17 cellular contexts compared by ENCODE assay signal in genomic region chr20:38198238-38198861, GRCh38. TPM values are rescaled to one million over a fixed set of nuclear protein-coding genes. Genes with fewer than 3 reads are reported as not detected.
DNase-seq lines count a peak whose midpoint lies in the region; FAIRE-seq and TF ChIP-seq lines count a peak whose summit lies in the region.
"Had no signal": no experiment of that assay in that cellular context is flagged by ENCODE, and none has a peak within 500 bp of the region (broad histone marks: within the 10 kb centered on the region; RNA-seq: fewer than 3 reads in every experiment).

No MANE protein-coding gene starts in this region.

- POLR2A ChIA-PET in PC-9 (lab: Charles Lee; ENCODE audit: unreplicated experiment) = interaction anchor here (1.2 kb wide), 1 partner anchor 25 kb away, joined by 3 read pairs; no protein-coding TSS in a partner anchor
- POLR2A ChIA-PET in OCI-LY7 (lab: Charles Lee) = no interaction called here

- CTCF ChIA-PET in PC-9 (lab: Charles Lee) = interaction anchor here (1.2 kb wide), 1 partner anchor 125 kb away, joined by 3 read pairs; no protein-coding TSS in a partner anchor
- CTCF ChIA-PET in OCI-LY7 (lab: Charles Lee; ENCODE audit: unreplicated experiment) = no interaction called here

- FAIRE-seq in small intestine (lab: Jason Lieb, UNC) = no peak
- FAIRE-seq: H54 had no signal

- H3K36me3 ChIP-seq in PC-9 (ENCODE audit: low read depth) = no peaks in the 10 kb centered on the region
- H3K36me3 ChIP-seq in OCI-LY7 (ENCODE audit: insufficient read depth, low read length) = no peaks in the 10 kb centered on the region
- H3K36me3 ChIP-seq in small intestine (ENCODE audit: control insufficient read depth in 2 of 2, insufficient read depth in 2 of 2, low read length in 2 of 2) = no peaks in the 10 kb centered on the region

- H3K4me2 ChIP-seq in PC-9 (peak overlapping the region; percentile 25; the same call in 1 of the 2 replicates), OCI-LY7 (ENCODE audit: low read length) (no peak overlapping the region)

- no peaks in the 10 kb centered on the region for H3K27me3 ChIP-seq in PC-9 (ENCODE audit: insufficient read depth, low read depth)
- H3K27me3 ChIP-seq in small intestine (ENCODE audit: control insufficient read depth in 2 of 2, insufficient read depth in 2 of 2, low read length in 2 of 2) = no peaks in the 10 kb centered on the region
- H3K27me3 ChIP-seq: dorsolateral prefrontal cortex had no signal

- H2AFZ ChIP-seq in PC-9 (no peak overlapping the region), OCI-LY7 (ENCODE audit: low read length) (no peak overlapping the region)

- no peaks in the 10 kb centered on the region for H3K9me3 ChIP-seq in PC-9 (ENCODE audit: insufficient read depth, low read depth)
- no peaks in the 10 kb centered on the region for H3K9me3 ChIP-seq in OCI-LY7 (ENCODE audit: low read length)
- H3K9me3 ChIP-seq in small intestine (ENCODE audit: control insufficient read depth, low read depth) = no peaks in the 10 kb centered on the region

- no peaks in the 10 kb centered on the region for H3K79me2 ChIP-seq in PC-9 (ENCODE audit: low read depth)
- no peaks in the 10 kb centered on the region for H3K79me2 ChIP-seq in OCI-LY7 (ENCODE audit: insufficient read depth, low read depth, low read length)

- H3K4me1 ChIP-seq in PC-9 (replicated peaks; ENCODE audit: insufficient read depth) (peaks cover 59% of the 10 kb centered on the region), OCI-LY7 (ENCODE audit: insufficient read depth, low read length, poor library complexity, severe bottlenecking) (no peaks in the 10 kb centered on the region), small intestine (ENCODE audit: control insufficient read depth in 2 of 2, insufficient read depth in 1 of 2, low read depth in 1 of 2, low read length in 1 of 2) (no peaks in the 10 kb centered on the region)

- DNase-seq in ELR (ENCODE audit: low read depth) = peak; percentile 67
- DNase-seq in PC-9 = no peak
- DNase-seq in fibroblast of mammary gland (ENCODE audit: low read depth) = peak; percentile 59
- peak; percentile 61 for DNase-seq in posterior vena cava (ENCODE audit: low spot score)
- no peak for DNase-seq in OCI-LY7 (ENCODE audit: low spot score)
- DNase-seq in small intestine = no peak
- no peak for DNase-seq in cerebellar nuclear complex (lab: John Stamatoyannopoulos, UW)
- DNase-seq: activated gamma-delta T cell treated with Interleukin-2 at 50 U/mL for 16 hours; CD4-positive, CD25-positive, alpha-beta regulatory T cell; dorsolateral prefrontal cortex; naive B cell; NCI-H1092; NCI-H2171; RPMI8226; T-helper 1 cell had no signal

- WGBS in small intestine, 3 donors = 60 to 73% (median 71%) methylated on average over 8 of the region's 8 CpGs

- H3K27ac ChIP-seq in PC-9 (no peak overlapping the region), OCI-LY7 (ENCODE audit: low read depth, low read length, poor library complexity, severe bottlenecking) (no peak overlapping the region), small intestine (ENCODE audit: low read depth in 1 of 2, low read length in 1 of 2) (no peak overlapping the region)
- H3K27ac ChIP-seq: dorsolateral prefrontal cortex had no signal

- no peak overlapping the region for H3K4me3 ChIP-seq in PC-9
- H3K4me3 ChIP-seq in fibroblast of mammary gland (ENCODE audit: control insufficient read depth, low read depth, low read length) = no peak overlapping the region
- H3K4me3 ChIP-seq in OCI-LY7 (ENCODE audit: low read depth, low read length, poor library complexity, severe bottlenecking) = no peak overlapping the region
- no peak overlapping the region for H3K4me3 ChIP-seq in small intestine (ENCODE audit: low read depth in 1 of 2, low read length in 2 of 2)
- H3K4me3 ChIP-seq: dorsolateral prefrontal cortex had no signal

- TF ChIP-seq CTCF in PC-9 (conservative IDR thresholded peaks at IDR 0.05) = no peak
- TF ChIP-seq CTCF in fibroblast of mammary gland (conservative IDR thresholded peaks at IDR 0.05; ENCODE audit: control insufficient read depth, insufficient read depth, low read depth, low read length) = no peak
- TF ChIP-seq CTCF in OCI-LY7 (conservative IDR thresholded peaks at IDR 0.05; ENCODE audit: low read length) = no peak

- intact Hi-C loops in PC-9 (cut with micrococcal nuclease; ENCODE audit: unreplicated experiment) = no loop called here
- intact Hi-C loops in posterior vena cava (cut with DNase I) = no loop called here
- intact Hi-C loops in OCI-LY7 (cut with micrococcal nuclease; ENCODE audit: unreplicated experiment) = no loop called here

- no TSS peak for BruUV-seq in PC-9 (replicated peaks; lab: Mats Ljungman, UMichigan)
- no TSS peak for BruUV-seq in OCI-LY7 (replicated peaks; lab: Mats Ljungman, UMichigan)

- no peaks in the 10 kb centered on the region for H4K20me1 ChIP-seq in PC-9 (ENCODE audit: insufficient read depth)
- H4K20me1 ChIP-seq in OCI-LY7 (ENCODE audit: insufficient read depth, low read length) = no peaks in the 10 kb centered on the region

- H3K9me2 ChIP-seq in PC-9 (ENCODE audit: insufficient read depth) = no peaks in the 10 kb centered on the region
- H3K9me2 ChIP-seq in OCI-LY7 (ENCODE audit: insufficient read depth, low read length) = no peaks in the 10 kb centered on the region

- H3F3A ChIP-seq in PC-9 (ENCODE audit: insufficient read depth, low read depth) = peaks cover 58% of the 10 kb centered on the region

RNA-seq across cellular contexts. Expression of gene TGM2, which starts 33.3 kb away (rescaled TPM):
- total RNA-seq in PC-9 (2021) = 286 and 333 TPM in 2 replicates
- total RNA-seq in posterior vena cava = 100 to 1,000 TPM; 442 to 500 TPM
- total RNA-seq in OCI-LY7 (2014; rRNA removed; shearing (Covaris generic)) = not detected in 2 replicates
- 0.18 TPM in 1 of 2 replicates, not detected in the other for total RNA-seq in OCI-LY7 (2022)
- polyA plus RNA-seq in small intestine = 10 to 100 TPM; 19.7 to 92.7 (median 25.5) TPM
- total RNA-seq: activated CD8-positive, alpha-beta memory T cell treated with anti-CD3 and anti-CD28 coated beads for 36 hours; CD4-positive, CD25-positive, alpha-beta regulatory T cell had no signal

Comparison
In these comparisons a context has a peak if more than half of its experiments do, and no peak if none do; other contexts are left out.
1. DNase-seq: peak in ELR (single experiment), fibroblast of mammary gland (single experiment) and posterior vena cava (single experiment); none in PC-9 (0 of 2), OCI-LY7 (single experiment), small intestine (single experiment) and cerebellar nuclear complex (0 of 2).
2. RNA of gene TGM2, which starts 33.3 kb away (total RNA-seq): 442 to 500 TPM in posterior vena cava and 286 to 333 TPM in PC-9; 0.18 TPM in OCI-LY7; every median in the first group is over 100 times any median in the second.